ENCODE assay signal across 1 cellular context in genomic region chr16:88649924-88650748, GRCh38.
TF ChIP-seq lines count a peak whose summit lies in the region.

No MANE protein-coding gene starts in this region.

TF ChIP-seq in HepG2, 621 proteins besides CTCF, POLR2A, EP300 and RAD21 (continued from another document):
- TF ChIP-seq NFAT5 (CRISPR knock-in tag; IDR thresholded peaks at IDR 0.05) (no peak), DBP (CRISPR knock-in tag; IDR thresholded peaks at IDR 0.05; ENCODE audit: not compliant biosample characterization) (no peak), ATF4 (CRISPR knock-in tag; IDR thresholded peaks at IDR 0.05) (no peak), ZBTB37 (CRISPR knock-in tag; IDR thresholded peaks at IDR 0.05) (no peak), PITX1 (CRISPR knock-in tag; IDR thresholded peaks at IDR 0.05) (0 out of 2 replicates have a peak, but pooled peaks have one; percentile 15), NR2C2 (CRISPR knock-in tag; IDR thresholded peaks at IDR 0.05; ENCODE audit: borderline replicate concordance) (peak; percentile 47; the same call in 1 of the 2 replicates), SMARCC2 (IDR thresholded peaks at IDR 0.05) (no peak)
TF ChIP-seq in HepG2: peak in this region for 129.
